23 cellular contexts compared by ENCODE assay signal in the genomic region with DNA sequence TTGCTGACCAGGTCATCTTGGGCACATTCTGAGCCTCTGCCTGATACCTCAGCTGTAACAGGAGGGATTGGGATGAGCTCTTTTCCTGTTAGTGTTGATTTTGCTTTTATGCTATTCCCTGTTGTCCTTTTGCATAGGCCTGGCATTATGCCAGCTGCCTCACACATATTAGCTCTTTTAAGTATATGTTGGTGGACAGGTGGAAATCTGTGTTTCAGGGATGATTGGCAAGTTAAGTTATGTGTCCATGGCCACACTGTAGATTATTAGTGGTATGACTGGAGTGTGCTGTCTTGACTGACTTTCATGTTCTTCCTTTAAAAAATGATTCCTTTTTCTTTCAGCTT. TPM values are rescaled to one million over a fixed set of nuclear protein-coding genes. Genes with fewer than 3 reads are reported as not detected.
DNase-seq lines count a peak whose midpoint lies in the region; FAIRE-seq lines count a peak whose summit lies in the region.
"Had no signal": no experiment of that assay in that cellular context is flagged by ENCODE, and none has a peak within 500 bp of the region (broad histone marks: within the 10 kb centered on the region; RNA-seq: fewer than 3 reads in every experiment).

No MANE protein-coding gene starts in this region.

- no peak overlapping the region for H3K27ac ChIP-seq in small intestine (ENCODE audit: low read depth in 1 of 2, low read length in 1 of 2)
- H3K27ac ChIP-seq: A549; BLaER1 treated with 17β-estradiol and CSF1 and Interleukin-3, amounts not matched to agents 10 nM and 100 nM; PC-9 had no signal

- H3K27me3 ChIP-seq in small intestine (ENCODE audit: control insufficient read depth in 2 of 2, insufficient read depth in 2 of 2, low read length in 2 of 2): no peaks in the 10 kb centered on the region
- H3K27me3 ChIP-seq: BLaER1 treated with 17β-estradiol and CSF1 and Interleukin-3, amounts not matched to agents 10 nM and 100 nM had no signal

- peak overlapping the region; percentile 26 for H3K27ac Mint-ChIP-seq in T-helper 2 cell treated with Interferon-gamma antibody and Interleukin-4, amounts not matched to agents 5 μg/mL and 100 μg/mL, for 36 hours
- H3K27ac Mint-ChIP-seq: H9, T-cell had no signal

- no peaks in the 10 kb centered on the region for H3K9me3 Mint-ChIP-seq in T-helper 2 cell treated with Interferon-gamma antibody and Interleukin-4, amounts not matched to agents 5 μg/mL and 100 μg/mL, for 36 hours
- H3K9me3 Mint-ChIP-seq: CD8-positive, alpha-beta memory T cell; H9; T-cell had no signal

- in situ Hi-C loops in G401 (cut with HindIII; ENCODE audit: low sequenced_read_pairs): no loop called here

- H3K4me3 Mint-ChIP-seq in T-helper 2 cell treated with Interferon-gamma antibody and Interleukin-4, amounts not matched to agents 5 μg/mL and 100 μg/mL, for 36 hours: no peak overlapping the region
- H3K4me3 Mint-ChIP-seq: CD8-positive, alpha-beta memory T cell; H9; T-cell had no signal

- no peaks in the 10 kb centered on the region for H3K27me3 Mint-ChIP-seq in T-helper 2 cell treated with Interferon-gamma antibody and Interleukin-4, amounts not matched to agents 5 μg/mL and 100 μg/mL, for 36 hours (ENCODE audit: low read depth)
- H3K27me3 Mint-ChIP-seq: T-cell had no signal

- DNase-seq in T-helper 2 cell treated with Interferon-gamma antibody and Interleukin-4, amounts not matched to agents 5 μg/mL and 100 μg/mL, for 36 hours (ENCODE audit: low spot score): no peak
- DNase-seq in T-helper 2 cell: no peak
- peak; percentile 25 for DNase-seq in G401 (ENCODE audit: low spot score)
- peak; percentile 57 for DNase-seq in NCI-H2227 treated with DMSO at 0.1 percent for 48 hours (lab: John Stamatoyannopoulos, UW)
- DNase-seq in cerebellar cortex (ENCODE audit: low spot score): peak; percentile 16
- no peak for DNase-seq in T1000 (lab: John Stamatoyannopoulos, UW)
- DNase-seq in COLO829 (ENCODE audit: low spot score): no peak
- no peak for DNase-seq in small intestine
- DNase-seq: CD8-positive, alpha-beta memory T cell; DMS 273 treated with DMSO at 0.1 percent for 48 hours; DND-41; H9; Kasumi-1; MM.1S; NCI-H1092 treated with DMSO at 0.1 percent for 48 hours; NCI-H2171; NCI-H510A; PC-9; SIG-M5; T-cell had no signal

- H3K36me3 ChIP-seq in small intestine (ENCODE audit: control insufficient read depth in 2 of 2, insufficient read depth in 2 of 2, low read length in 2 of 2): peaks cover 0 to 10% of the 10 kb centered on the region in 2 donors

- FAIRE-seq in small intestine (lab: Jason Lieb, UNC): no peak
- FAIRE-seq: A549, G401.6 had no signal

- H3K4me1 Mint-ChIP-seq in T-helper 2 cell treated with Interferon-gamma antibody and Interleukin-4, amounts not matched to agents 5 μg/mL and 100 μg/mL, for 36 hours (ENCODE audit: low read depth): peaks cover 40% of the 10 kb centered on the region

- peaks cover 64% of the 10 kb centered on the region for H3K36me3 Mint-ChIP-seq in T-helper 2 cell treated with Interferon-gamma antibody and Interleukin-4, amounts not matched to agents 5 μg/mL and 100 μg/mL, for 36 hours (ENCODE audit: low read depth)

- no peaks in the 10 kb centered on the region for H3K9me3 ChIP-seq in small intestine (ENCODE audit: control insufficient read depth, low read depth)
- H3K9me3 ChIP-seq: A549; BLaER1 treated with 17β-estradiol and CSF1 and Interleukin-3, amounts not matched to agents 10 nM and 100 nM had no signal

- H3K4me3 ChIP-seq in small intestine (ENCODE audit: low read depth in 1 of 2, low read length in 2 of 2): no peak overlapping the region
- H3K4me3 ChIP-seq: A549; BLaER1 treated with 17β-estradiol and CSF1 and Interleukin-3, amounts not matched to agents 10 nM and 100 nM; PC-9 had no signal

- no peaks in the 10 kb centered on the region for H3K4me1 ChIP-seq in small intestine (ENCODE audit: control insufficient read depth in 2 of 2, insufficient read depth in 1 of 2, low read depth in 1 of 2, low read length in 1 of 2)

RNA-seq across cellular contexts. Expression of a gene that starts 28.9 kb away (rescaled TPM):
- total RNA-seq in G401 (2014; rRNA removed; shearing (Covaris generic)): 44.4 and 86.9 TPM in 2 replicates
- polyA plus RNA-seq in small intestine: 10 to 100 TPM in 2 of 3 donors, 1 to 10 TPM in 1; 8.4 to 34.3 (median 10.7) TPM

RNA-seq across cellular contexts. Expression of a gene that starts 44.1 kb away (rescaled TPM):
- total RNA-seq in G401 (2014; rRNA removed; shearing (Covaris generic)): 67.5 and 83.2 TPM in 2 replicates
- polyA plus RNA-seq in small intestine: 10 to 100 TPM; 19.7 to 28.5 (median 21.3) TPM

Comparison
In these comparisons a context has a peak if more than half of its experiments do, and no peak if none do; other contexts are left out.
1. DNase-seq: peak in G401 (single experiment), NCI-H2227 treated with DMSO at 0.1 percent for 48 hours (single experiment) and cerebellar cortex (single experiment); none in T-helper 2 cell treated with Interferon-gamma antibody and Interleukin-4, amounts not matched to agents 5 μg/mL and 100 μg/mL, for 36 hours (single experiment), T-helper 2 cell (0 of 5), T1000 (single experiment), COLO829 (single experiment) and small intestine (single experiment).